Comparison of ENCODE assay signal across 16 cellular contexts in genomic region chr4:129136433-129136832, GRCh38. TPM values are rescaled to one million over a fixed set of nuclear protein-coding genes. Genes with fewer than 3 reads are reported as not detected.
A peak's percentile ranks its signal among the peaks of the same experiment; 100 is the strongest.
DNase-seq lines count a peak whose midpoint lies in the region; ATAC-seq and TF ChIP-seq lines count a peak whose summit lies in the region.
"Had no signal": no experiment of that assay in that cellular context is flagged by ENCODE, and none has a peak within 500 bp of the region (broad histone marks: within the 10 kb centered on the region; RNA-seq: fewer than 3 reads in every experiment).

No MANE protein-coding gene starts in this region.

- no peak overlapping the region for H3K27ac ChIP-seq in naive thymus-derived CD4-positive, alpha-beta T cell (ENCODE audit: low read depth, low read length)
- H3K27ac ChIP-seq in upper lobe of left lung: no peak overlapping the region
- H3K27ac ChIP-seq: 22Rv1; BLaER1 treated with 17β-estradiol and CSF1 and Interleukin-3, amounts not matched to agents 10 nM and 100 nM; HL-60 had no signal

- H3K27me3 ChIP-seq in naive thymus-derived CD4-positive, alpha-beta T cell (ENCODE audit: control insufficient read depth in 2 of 2, insufficient read depth in 2 of 2, low read length in 2 of 2): peaks cover 0 to 3% of the 10 kb centered on the region in 2 donors
- H3K27me3 ChIP-seq in upper lobe of left lung: no peaks in the 10 kb centered on the region
- H3K27me3 ChIP-seq: BLaER1 treated with 17β-estradiol and CSF1 and Interleukin-3, amounts not matched to agents 10 nM and 100 nM had no signal

- no peaks in the 10 kb centered on the region for H3K9me3 Mint-ChIP-seq in stimulated activated naive CD8-positive, alpha-beta T cell treated with anti-CD3 and anti-CD28 coated beads, Interleukin-15, amount 100 ng/mL, for 72 hours
- H3K9me3 Mint-ChIP-seq in naive thymus-derived CD4-positive, alpha-beta T cell: peaks cover 0 to 6% (median 0%) of the 10 kb centered on the region in 11 donors

- TF ChIP-seq CTCF in upper lobe of left lung (IDR thresholded peaks at IDR 0.05): no peak

- no peaks in the 10 kb centered on the region for H3K36me3 ChIP-seq in naive thymus-derived CD4-positive, alpha-beta T cell (ENCODE audit: control insufficient read depth in 2 of 3, insufficient read depth in 3 of 3, low read length in 3 of 3)
- H3K36me3 ChIP-seq in upper lobe of left lung: no peaks in the 10 kb centered on the region
- H3K36me3 ChIP-seq: BLaER1 treated with 17β-estradiol and CSF1 and Interleukin-3, amounts not matched to agents 10 nM and 100 nM had no signal

- H3K27ac Mint-ChIP-seq in stimulated activated naive CD8-positive, alpha-beta T cell treated with anti-CD3 and anti-CD28 coated beads, Interleukin-15, amount 100 ng/mL, for 72 hours: no peak overlapping the region
- no peak overlapping the region for H3K27ac Mint-ChIP-seq in naive thymus-derived CD4-positive, alpha-beta T cell
- H3K27ac Mint-ChIP-seq: CD4-positive, CD25-positive, alpha-beta regulatory T cell; HFFc6 had no signal

- DNase-seq in stimulated activated naive CD8-positive, alpha-beta T cell treated with anti-CD3 and anti-CD28 coated beads, Interleukin-15, amount 100 ng/mL, for 72 hours: no peak
- no peak for DNase-seq in stimulated activated naive CD8-positive, alpha-beta T cell treated with anti-CD3 and anti-CD28 coated beads, Interleukin-15, Interleukin-2, amounts not matched to agents 100 U/mL and 50 U/mL, for 24 hours
- DNase-seq in naive thymus-derived CD4-positive, alpha-beta T cell: no peak
- DNase-seq in upper lobe of left lung: no peak
- no peak for DNase-seq in NK-92 (lab: John Stamatoyannopoulos, UW; ENCODE audit: unreplicated experiment)
- DNase-seq: AML-193; CD4-positive, CD25-positive, alpha-beta regulatory T cell; DMS53; HCEC 1CT; HFFc6; KBM-7 had no signal

- no peaks in the 10 kb centered on the region for H3K9me3 ChIP-seq in naive thymus-derived CD4-positive, alpha-beta T cell (ENCODE audit: control insufficient read depth in 2 of 3, low read length in 3 of 3)
- H3K9me3 ChIP-seq in upper lobe of left lung: peaks cover 0 to 5% (median 0%) of the 10 kb centered on the region in 4 donors

- TF ChIP-seq EP300 in upper lobe of left lung (IDR thresholded peaks at IDR 0.05): no peak

- H3K36me3 Mint-ChIP-seq in naive thymus-derived CD4-positive, alpha-beta T cell: peaks cover 0 to 4% (median 0%) of the 10 kb centered on the region in 5 donors
- H3K36me3 Mint-ChIP-seq: CD4-positive, CD25-positive, alpha-beta regulatory T cell had no signal

- peak; percentile 51 for ATAC-seq in stimulated activated naive CD8-positive, alpha-beta T cell treated with anti-CD3 and anti-CD28 coated beads, Interleukin-15, amount 100 ng/mL, for 72 hours
- ATAC-seq in stimulated activated naive CD8-positive, alpha-beta T cell treated with anti-CD3 and anti-CD28 coated beads, Interleukin-15, Interleukin-2, amounts not matched to agents 100 U/mL and 50 U/mL, for 24 hours: no peak
- peak; percentile 26 for ATAC-seq in naive thymus-derived CD4-positive, alpha-beta T cell
- ATAC-seq in upper lobe of left lung (ENCODE audit: low FRiP score in 2 of 2) (peak; percentile 23 to 24), GM18520 (IDR thresholded peaks at IDR 0.05; ENCODE audit: unreplicated experiment) (no peak), HG02678 (IDR thresholded peaks at IDR 0.05; ENCODE audit: unreplicated experiment) (no peak)

- 96 to 100% methylated on average over 2 to 8 of the region's 8 CpGs for WGBS in upper lobe of left lung, 2 donors

- H3K4me1 ChIP-seq in naive thymus-derived CD4-positive, alpha-beta T cell (ENCODE audit: control insufficient read depth in 2 of 2, insufficient read depth in 2 of 2, low read length in 2 of 2): no peaks in the 10 kb centered on the region
- H3K4me1 ChIP-seq in upper lobe of left lung: no peaks in the 10 kb centered on the region

- CTCF ChIA-PET in naive thymus-derived CD4-positive, alpha-beta T cell (lab: Charles Lee): no interaction called here

- no peak overlapping the region for H3K4me3 Mint-ChIP-seq in stimulated activated naive CD8-positive, alpha-beta T cell treated with anti-CD3 and anti-CD28 coated beads, Interleukin-15, amount 100 ng/mL, for 72 hours
- no peak overlapping the region for H3K4me3 Mint-ChIP-seq in naive thymus-derived CD4-positive, alpha-beta T cell
- H3K4me3 Mint-ChIP-seq: CD4-positive, CD25-positive, alpha-beta regulatory T cell; HFFc6 had no signal

- no peak overlapping the region for H3K4me3 ChIP-seq in naive thymus-derived CD4-positive, alpha-beta T cell (ENCODE audit: low read length)
- no peak overlapping the region for H3K4me3 ChIP-seq in upper lobe of left lung
- H3K4me3 ChIP-seq: BLaER1 treated with 17β-estradiol and CSF1 and Interleukin-3, amounts not matched to agents 10 nM and 100 nM had no signal

- intact Hi-C loops in naive thymus-derived CD4-positive, alpha-beta T cell (cut with micrococcal nuclease): no loop called here

- H3K27me3 Mint-ChIP-seq in stimulated activated naive CD8-positive, alpha-beta T cell treated with anti-CD3 and anti-CD28 coated beads, Interleukin-15, amount 100 ng/mL, for 72 hours: no peaks in the 10 kb centered on the region
- H3K27me3 Mint-ChIP-seq in naive thymus-derived CD4-positive, alpha-beta T cell: peaks cover 0 to 6% (median 4%) of the 10 kb centered on the region in 5 donors

- H3K4me1 Mint-ChIP-seq in stimulated activated naive CD8-positive, alpha-beta T cell treated with anti-CD3 and anti-CD28 coated beads, Interleukin-15, amount 100 ng/mL, for 72 hours: no peaks in the 10 kb centered on the region
- H3K4me1 Mint-ChIP-seq in naive thymus-derived CD4-positive, alpha-beta T cell: peaks cover 0 to 2% (median 0%) of the 10 kb centered on the region in 7 donors
- H3K4me1 Mint-ChIP-seq: CD4-positive, CD25-positive, alpha-beta regulatory T cell had no signal

- TF ChIP-seq POLR2A in upper lobe of left lung (IDR thresholded peaks at IDR 0.05): no peak

- POLR2A ChIA-PET in naive thymus-derived CD4-positive, alpha-beta T cell (lab: Charles Lee): no interaction called here

RNA-seq across cellular contexts. Expression of gene C4orf33, which starts 40.5 kb away (rescaled TPM):
- 10 to 100 TPM in 3 of 5 experiments, 1 to 10 TPM in 2; 5.3 to 18.3 (median 11.8) TPM for total RNA-seq in naive thymus-derived CD4-positive, alpha-beta T cell
- 1 to 10 TPM; 6.0 to 9.3 TPM for polyA plus RNA-seq in naive thymus-derived CD4-positive, alpha-beta T cell
- total RNA-seq in upper lobe of left lung: 10 to 100 TPM in 4 of 6 donors, 1 to 10 TPM in 2; 5.0 to 16.9 (median 10.9) TPM

RNA-seq across cellular contexts. Expression of gene SCLT1, which starts 43.1 kb away (rescaled TPM):
- 10 to 100 TPM; 21.4 to 36.4 (median 26.9) TPM for total RNA-seq in naive thymus-derived CD4-positive, alpha-beta T cell
- 1 to 10 TPM; 5.9 to 7.0 TPM for polyA plus RNA-seq in naive thymus-derived CD4-positive, alpha-beta T cell
- 10 to 100 TPM in 5 of 6 donors, 1 to 10 TPM in 1; 7.9 to 27.2 (median 14.2) TPM for total RNA-seq in upper lobe of left lung

Comparison
In these comparisons a context has a peak if more than half of its experiments do, and no peak if none do; other contexts are left out.
1. ATAC-seq: peak in stimulated activated naive CD8-positive, alpha-beta T cell treated with anti-CD3 and anti-CD28 coated beads, Interleukin-15, amount 100 ng/mL, for 72 hours (single experiment), naive thymus-derived CD4-positive, alpha-beta T cell (single experiment) and upper lobe of left lung (2 of 2); none in stimulated activated naive CD8-positive, alpha-beta T cell treated with anti-CD3 and anti-CD28 coated beads, Interleukin-15, Interleukin-2, amounts not matched to agents 100 U/mL and 50 U/mL, for 24 hours (single experiment), GM18520 (single experiment) and HG02678 (single experiment).